Comparison of ENCODE assay signal across 10 cellular contexts in the genomic region with DNA sequence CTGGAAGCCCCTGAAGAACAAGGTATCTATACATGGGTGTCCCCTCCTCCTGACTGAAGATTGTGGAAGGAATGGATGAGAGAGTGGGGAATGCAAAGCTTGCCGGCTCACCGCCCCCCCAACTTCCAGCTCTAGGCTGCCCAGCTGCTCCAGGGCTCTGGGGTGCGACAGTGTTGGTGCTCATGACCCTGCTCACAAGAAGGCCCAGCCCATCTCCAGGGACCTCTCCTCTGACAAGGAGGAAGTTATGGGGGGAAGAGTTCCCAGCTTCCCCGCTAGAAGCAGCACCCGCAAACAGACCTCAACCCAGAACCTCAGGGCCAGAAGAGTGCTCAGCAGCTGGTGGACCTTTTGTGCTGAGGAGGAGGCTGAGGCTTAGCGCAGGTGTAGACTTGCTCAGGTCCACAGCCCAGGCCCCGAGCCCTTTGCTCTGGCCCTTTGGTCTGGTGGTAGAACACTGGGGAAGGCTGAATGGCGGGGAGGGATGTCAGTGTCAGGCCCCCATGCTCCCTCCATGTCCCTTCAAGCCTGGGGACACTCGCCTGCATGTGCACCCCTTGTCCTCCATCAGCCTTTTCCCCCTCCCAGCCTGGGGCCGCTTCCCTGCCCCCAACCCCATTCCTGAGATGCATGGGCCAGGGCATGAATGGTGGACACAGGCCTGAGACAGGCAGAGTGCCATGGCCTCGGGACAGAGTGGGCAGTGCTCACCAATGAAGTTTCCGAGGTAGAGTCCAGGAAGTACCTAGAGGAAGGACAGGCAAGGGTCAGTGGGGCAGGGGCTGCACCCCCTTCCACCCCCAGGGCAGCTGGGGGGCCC. TPM values are rescaled to one million over a fixed set of nuclear protein-coding genes. Genes with fewer than 3 reads are reported as not detected.
DNase-seq lines count a peak whose midpoint lies in the region; ATAC-seq and TF ChIP-seq lines count a peak whose summit lies in the region.
"Had no signal": no experiment of that assay in that cellular context is flagged by ENCODE, and none has a peak within 500 bp of the region (broad histone marks: within the 10 kb centered on the region; RNA-seq: fewer than 3 reads in every experiment).

No MANE protein-coding gene starts in this region.

- peaks cover 0 to 2% (median 0%) of the 10 kb centered on the region in 7 donors for H3K9me3 Mint-ChIP-seq in CD4-positive, CD25-positive, alpha-beta regulatory T cell
- H3K9me3 Mint-ChIP-seq in neural crest cell, result no peaks in the 10 kb centered on the region

- H3K27me3 Mint-ChIP-seq in CD4-positive, CD25-positive, alpha-beta regulatory T cell, result peaks cover 60% of the 10 kb centered on the region
- peaks cover 2% of the 10 kb centered on the region for H3K27me3 Mint-ChIP-seq in neural crest cell (ENCODE audit: low read depth)

- no peak overlapping the region for H3K4me3 ChIP-seq in CD4-positive, CD25-positive, alpha-beta regulatory T cell (ENCODE audit: low read depth, low read length)
- peak overlapping the region; percentile 87 for H3K4me3 ChIP-seq in HUES6 (ENCODE audit: low read depth, low read length)
- H3K4me3 ChIP-seq in ectodermal cell (ENCODE audit: insufficient read depth, low read depth, low read length), result peak overlapping the region; percentile 59

- TF ChIP-seq CTCF in neural crest cell (conservative IDR thresholded peaks at IDR 0.05) (no peak), GM20000 (IDR thresholded peaks at IDR 0.05; ENCODE audit: extremely low read depth, missing control alignments) (no peak)

- no peaks in the 10 kb centered on the region for H3K36me3 ChIP-seq in CD4-positive, CD25-positive, alpha-beta regulatory T cell (ENCODE audit: control insufficient read depth, insufficient read depth, low read length)
- H3K36me3 ChIP-seq in HUES6 (ENCODE audit: control insufficient read depth, insufficient read depth, low read length), result no peaks in the 10 kb centered on the region
- H3K36me3 ChIP-seq in ectodermal cell (ENCODE audit: control insufficient read depth, insufficient read depth, low read length), result no peaks in the 10 kb centered on the region

- no peaks in the 10 kb centered on the region for H3K9me3 ChIP-seq in CD4-positive, CD25-positive, alpha-beta regulatory T cell (ENCODE audit: control insufficient read depth in 2 of 2, low read length in 2 of 2)
- H3K9me3 ChIP-seq in HUES6 (ENCODE audit: control insufficient read depth, insufficient read depth, low read depth, low read length), result no peaks in the 10 kb centered on the region
- no peaks in the 10 kb centered on the region for H3K9me3 ChIP-seq in ectodermal cell (ENCODE audit: control insufficient read depth, low read length)

- peaks cover 0 to 14% (median 2%) of the 10 kb centered on the region in 4 donors for H3K4me1 Mint-ChIP-seq in CD4-positive, CD25-positive, alpha-beta regulatory T cell
- H3K4me1 Mint-ChIP-seq in neural crest cell, result peaks cover 25% of the 10 kb centered on the region

- WGBS in ectodermal cell, 2 experiments, result 87 to 89% methylated on average over 11 to 12 of the region's 12 CpGs

- peaks cover 28% of the 10 kb centered on the region for H3K27me3 ChIP-seq in CD4-positive, CD25-positive, alpha-beta regulatory T cell (ENCODE audit: control insufficient read depth, insufficient read depth, low read length)
- H3K27me3 ChIP-seq in HUES6 (ENCODE audit: control insufficient read depth, insufficient read depth, low read length), result peaks cover 62% of the 10 kb centered on the region
- H3K27me3 ChIP-seq in ectodermal cell (ENCODE audit: control insufficient read depth, insufficient read depth, low read length, poor library complexity, severe bottlenecking), result peaks cover 32% of the 10 kb centered on the region

- ATAC-seq in CD4-positive, CD25-positive, alpha-beta regulatory T cell (ENCODE audit: low read depth in 2 of 2), result no peak

- H3K4me3 Mint-ChIP-seq in CD4-positive, CD25-positive, alpha-beta regulatory T cell, result peak overlapping the region in 3 of 4 donors; percentile 27 to 73 (median 48)
- H3K4me3 Mint-ChIP-seq in neural crest cell, result peak overlapping the region; percentile 97

- H3K36me3 Mint-ChIP-seq in CD4-positive, CD25-positive, alpha-beta regulatory T cell, result no peaks in the 10 kb centered on the region
- no peaks in the 10 kb centered on the region for H3K36me3 Mint-ChIP-seq in neural crest cell (ENCODE audit: low read depth)

- H3K27ac ChIP-seq in CD4-positive, CD25-positive, alpha-beta regulatory T cell (ENCODE audit: insufficient read depth, low read length, poor library complexity, severe bottlenecking), result no peak overlapping the region
- no peak overlapping the region for H3K27ac ChIP-seq in HUES6 (ENCODE audit: low read depth, low read length)
- H3K27ac ChIP-seq in ectodermal cell (ENCODE audit: insufficient read depth, low read depth, low read length, poor library complexity, severe bottlenecking), result no peak overlapping the region

- H3K4me1 ChIP-seq in CD4-positive, CD25-positive, alpha-beta regulatory T cell (ENCODE audit: control insufficient read depth, insufficient read depth, low read length, poor library complexity, severe bottlenecking), result peaks cover 19% of the 10 kb centered on the region
- H3K4me1 ChIP-seq in HUES6 (ENCODE audit: control insufficient read depth, insufficient read depth, low read length) (0 out of 2 replicates have a peak, but pooled peaks cover 4% of the 10 kb centered on the region), ectodermal cell (ENCODE audit: control insufficient read depth, insufficient read depth, low read length) (peaks cover 7% of the 10 kb centered on the region)

- H3K27ac Mint-ChIP-seq in CD4-positive, CD25-positive, alpha-beta regulatory T cell, result no peak overlapping the region
- peak overlapping the region; percentile 23 for H3K27ac Mint-ChIP-seq in neural crest cell (ENCODE audit: unreplicated experiment)

- DNase-seq in CD4-positive, CD25-positive, alpha-beta regulatory T cell, result no peak
- DNase-seq in neural crest cell (ENCODE audit: low read depth, low spot score) (no peak), A172 (ENCODE audit: low spot score) (no peak), MV-4-11 (lab: John Stamatoyannopoulos, UW) (no peak), GM20000 (ENCODE audit: low spot score) (no peak), superior temporal gyrus (ENCODE audit: extremely low spot score) (no peak)
- DNase-seq: activated effector memory CD4-positive, alpha-beta T cell treated with anti-CD3 and anti-CD28 coated beads, Interleukin-2, amount 50 U/mL, for 16 hours; stimulated activated CD8-positive, alpha-beta memory T cell treated with anti-CD3 and anti-CD28 coated beads, Interleukin-4, amount 100 ng/mL, for 48 hours had no signal

- H3K9ac ChIP-seq in HUES6 (ENCODE audit: low read length), result no peak overlapping the region

RNA-seq across cellular contexts. Expression of gene DUSP15, which starts 1.3 kb away (rescaled TPM):
- not detected for total RNA-seq in CD4-positive, CD25-positive, alpha-beta regulatory T cell
- not detected for polyA plus RNA-seq in CD4-positive, CD25-positive, alpha-beta regulatory T cell
- polyA plus RNA-seq in ectodermal cell (2013, experiment 1 of 4), result 2.5 TPM
- polyA plus RNA-seq in ectodermal cell (2013, experiment 2 of 4), result 2.8 TPM
- polyA plus RNA-seq in ectodermal cell (2013, experiment 3 of 4), result 1.5 TPM
- polyA plus RNA-seq in ectodermal cell (2013, experiment 4 of 4), result 2.6 TPM
- 13.5 and 13.7 TPM in 2 replicates for total RNA-seq in neural crest cell
- 2.4 and 2.5 TPM in 2 replicates for total RNA-seq in A172 (2014; rRNA removed; shearing (Covaris generic))

RNA-seq across cellular contexts. Expression of gene TTLL9, which starts 1.4 kb away (rescaled TPM):
- not detected for total RNA-seq in CD4-positive, CD25-positive, alpha-beta regulatory T cell
- polyA plus RNA-seq in CD4-positive, CD25-positive, alpha-beta regulatory T cell, result not detected
- 0.70 TPM for polyA plus RNA-seq in ectodermal cell (2013, experiment 1 of 4)
- polyA plus RNA-seq in ectodermal cell (2013, experiment 2 of 4), result 0.92 TPM
- 0.75 TPM for polyA plus RNA-seq in ectodermal cell (2013, experiment 3 of 4)
- 0.36 TPM for polyA plus RNA-seq in ectodermal cell (2013, experiment 4 of 4)
- total RNA-seq in neural crest cell, result 2.9 and 3.3 TPM in 2 replicates
- 0.12 and 0.24 TPM in 2 replicates for total RNA-seq in A172 (2014; rRNA removed; shearing (Covaris generic))

RNA-seq across cellular contexts. Expression of gene FOXS1, which starts 23.7 kb away (rescaled TPM):
- not detected for total RNA-seq in CD4-positive, CD25-positive, alpha-beta regulatory T cell
- not detected for polyA plus RNA-seq in CD4-positive, CD25-positive, alpha-beta regulatory T cell
- polyA plus RNA-seq in ectodermal cell (2013, experiment 1 of 4), result 0.31 TPM
- 0.14 TPM for polyA plus RNA-seq in ectodermal cell (2013, experiment 2 of 4)
- polyA plus RNA-seq in ectodermal cell (2013, experiment 3 of 4), result 0.64 TPM
- 0.28 TPM for polyA plus RNA-seq in ectodermal cell (2013, experiment 4 of 4)
- total RNA-seq in neural crest cell, result not detected in 2 replicates
- total RNA-seq in A172 (2014; rRNA removed; shearing (Covaris generic)), result 2.4 TPM in 1 of 2 replicates, not detected in the other

RNA-seq across cellular contexts. Expression of gene MYLK2, which starts 49.9 kb away (rescaled TPM):
- total RNA-seq in CD4-positive, CD25-positive, alpha-beta regulatory T cell, result not detected
- not detected for polyA plus RNA-seq in CD4-positive, CD25-positive, alpha-beta regulatory T cell
- 0.17 TPM for polyA plus RNA-seq in ectodermal cell (2013, experiment 1 of 4)
- 0.23 TPM for polyA plus RNA-seq in ectodermal cell (2013, experiment 2 of 4)
- polyA plus RNA-seq in ectodermal cell (2013, experiment 3 of 4), result 0.11 TPM
- polyA plus RNA-seq in ectodermal cell (2013, experiment 4 of 4), result 0.20 TPM
- total RNA-seq in neural crest cell, result 1.6 and 1.8 TPM in 2 replicates
- 0.55 and 0.91 TPM in 2 replicates for total RNA-seq in A172 (2014; rRNA removed; shearing (Covaris generic))
